ENCODE assay signal across 8 cellular contexts in the genomic region with DNA sequence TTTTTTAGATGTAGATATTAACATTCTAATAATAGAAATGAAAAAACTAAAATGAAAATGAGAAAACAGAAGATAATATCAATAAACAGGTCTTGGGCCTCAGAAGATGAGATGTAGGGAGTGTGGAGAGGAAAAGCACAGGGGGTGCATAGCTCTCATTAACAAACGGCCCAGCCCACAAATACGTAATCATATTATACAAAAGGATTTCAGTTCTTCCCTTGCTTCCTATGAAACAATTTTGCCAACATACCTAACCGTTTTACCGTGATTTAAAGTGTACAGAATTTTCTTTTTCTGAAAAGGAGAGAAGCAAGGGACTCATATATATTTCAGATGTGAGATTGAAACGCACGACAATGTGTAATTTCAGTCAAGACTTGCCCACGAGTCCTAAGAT.
DNase-seq lines count a peak whose midpoint lies in the region; ATAC-seq, FAIRE-seq and TF ChIP-seq lines count a peak whose summit lies in the region.

No MANE protein-coding gene starts in this region.

- H3K9me3 ChIP-seq in MM.1S (replicated peaks; ENCODE audit: insufficient read depth, low read length), result no peaks in the 10 kb centered on the region
- peaks cover 0 to 11% (median 0%) of the 10 kb centered on the region in 3 experiments for H3K9me3 ChIP-seq in naive thymus-derived CD4-positive, alpha-beta T cell (ENCODE audit: control insufficient read depth in 2 of 3, low read length in 3 of 3)

- H3K9me3 Mint-ChIP-seq in naive thymus-derived CD4-positive, alpha-beta T cell, result peaks cover 0 to 4% (median 0%) of the 10 kb centered on the region in 11 donors

- no peak for FAIRE-seq in bronchial epithelial cell (lab: Jason Lieb, UNC)

- H3K27ac ChIP-seq in MM.1S (ENCODE audit: low read length), result peak overlapping the region; percentile 76
- peak overlapping the region; percentile 77 for H3K27ac ChIP-seq in naive thymus-derived CD4-positive, alpha-beta T cell (ENCODE audit: low read depth, low read length)

- CTCF ChIA-PET in naive thymus-derived CD4-positive, alpha-beta T cell (lab: Charles Lee), result interaction anchor here (0.7 to 2.4 kb wide), 5 partner anchors 12 to 1318 kb away, joined by 3 to 9 read pairs (median 5); a partner anchor contains a TSS

- peak overlapping the region; percentile 76 for H3K4me2 ChIP-seq in MM.1S (ENCODE audit: low read depth, low read length)

- POLR2A ChIA-PET in naive thymus-derived CD4-positive, alpha-beta T cell (lab: Charles Lee), result interaction anchor here (0.6 to 43.4 kb wide), 28 partner anchors 11 to 1649 kb away, joined by 3 to 3606 read pairs (median 8); a partner anchor contains a TSS

- intact Hi-C loops in naive thymus-derived CD4-positive, alpha-beta T cell (cut with micrococcal nuclease), result no loop called here

- no peak for TF ChIP-seq CTCF in MM.1S (IDR thresholded peaks at IDR 0.05; ENCODE audit: low read length)
- no peak for TF ChIP-seq CTCF in bronchial epithelial cell (IDR thresholded peaks at IDR 0.05; ENCODE audit: insufficient read depth, low read length, severe bottlenecking)

- H2AFZ ChIP-seq in MM.1S (ENCODE audit: low read length), result peak overlapping the region; percentile 55

- peaks cover 0 to 6% (median 4%) of the 10 kb centered on the region in 5 donors for H3K36me3 Mint-ChIP-seq in naive thymus-derived CD4-positive, alpha-beta T cell

- H3K9ac ChIP-seq in MM.1S (ENCODE audit: low read length), result peak overlapping the region; percentile 60

- no peak for ATAC-seq in naive thymus-derived CD4-positive, alpha-beta T cell
- ATAC-seq in activated CD4-positive, CD25-positive, alpha-beta regulatory T cell treated with anti-CD3 and anti-CD28 coated beads, Interleukin-2, amount 50 U/mL, for 24 hours, result no peak

- H3F3A ChIP-seq in MM.1S (ENCODE audit: insufficient read depth, low read length), result peaks cover 20% of the 10 kb centered on the region

- no peaks in the 10 kb centered on the region for H3K79me2 ChIP-seq in MM.1S (ENCODE audit: low read length)

- H3K4me3 ChIP-seq in MM.1S (ENCODE audit: low read length) (peak overlapping the region; percentile 66), bronchial epithelial cell (ENCODE audit: low read depth, low read length) (peak overlapping the region; percentile 44)
- H3K4me3 ChIP-seq in naive thymus-derived CD4-positive, alpha-beta T cell (ENCODE audit: low read length), result peak overlapping the region; percentile 77

- H3K27me3 ChIP-seq in MM.1S (replicated peaks; ENCODE audit: insufficient read depth, low read length) (no peaks in the 10 kb centered on the region), bronchial epithelial cell (ENCODE audit: control insufficient read depth, insufficient read depth, low read length) (no peaks in the 10 kb centered on the region)
- no peaks in the 10 kb centered on the region for H3K27me3 ChIP-seq in naive thymus-derived CD4-positive, alpha-beta T cell (ENCODE audit: control insufficient read depth in 2 of 2, insufficient read depth in 2 of 2, low read length in 2 of 2)

- DNase-seq in DMS79 treated with DMSO at 0.1 percent for 48 hours (lab: John Stamatoyannopoulos, UW) (peak; percentile 17), DMS79 (lab: John Stamatoyannopoulos, UW) (no peak), MM.1S (peak; percentile 31), bronchial epithelial cell (ENCODE audit: low read depth) (peak; percentile 17), NCI-H82 treated with DMSO at 0.1 percent for 48 hours (lab: John Stamatoyannopoulos, UW; ENCODE audit: unreplicated experiment) (no peak)
- no peak for DNase-seq in naive thymus-derived CD4-positive, alpha-beta T cell
- DNase-seq in activated T-cell treated with anti-CD3 and anti-CD28 coated beads, Interleukin-2, amount 50 U/mL, for 1 hour, result no peak

- H3K27me3 Mint-ChIP-seq in naive thymus-derived CD4-positive, alpha-beta T cell, result no peaks in the 10 kb centered on the region

- peaks cover 8 to 25% (median 17%) of the 10 kb centered on the region in 7 donors for H3K4me1 Mint-ChIP-seq in naive thymus-derived CD4-positive, alpha-beta T cell

- no peaks in the 10 kb centered on the region for H3K9me2 ChIP-seq in MM.1S (replicated peaks; ENCODE audit: insufficient read depth, low read length)

- no peaks in the 10 kb centered on the region for H4K20me1 ChIP-seq in MM.1S (ENCODE audit: insufficient read depth, low read length)

- H3K36me3 ChIP-seq in MM.1S (replicated peaks; ENCODE audit: insufficient read depth, low read length) (no peaks in the 10 kb centered on the region), bronchial epithelial cell (ENCODE audit: control insufficient read depth, insufficient read depth, low read length) (no peaks in the 10 kb centered on the region)
- H3K36me3 ChIP-seq in naive thymus-derived CD4-positive, alpha-beta T cell (ENCODE audit: control insufficient read depth in 2 of 3, insufficient read depth in 3 of 3, low read length in 3 of 3), result no peaks in the 10 kb centered on the region

- H3K4me3 Mint-ChIP-seq in naive thymus-derived CD4-positive, alpha-beta T cell, result no peak overlapping the region

- peak overlapping the region in 1 of 9 donors; percentile 7 for H3K27ac Mint-ChIP-seq in naive thymus-derived CD4-positive, alpha-beta T cell

- peaks cover 17% of the 10 kb centered on the region for H3K4me1 ChIP-seq in MM.1S (ENCODE audit: low read length)
- H3K4me1 ChIP-seq in naive thymus-derived CD4-positive, alpha-beta T cell (ENCODE audit: control insufficient read depth in 2 of 2, insufficient read depth in 2 of 2, low read length in 2 of 2), result peaks cover 14 to 18% of the 10 kb centered on the region in 2 donors

Comparison
In these comparisons a context has a peak if more than half of its experiments do, and no peak if none do; other contexts are left out.
1. DNase-seq: peak in DMS79 treated with DMSO at 0.1 percent for 48 hours (single experiment), MM.1S (single experiment) and bronchial epithelial cell (single experiment); none in DMS79 (single experiment), naive thymus-derived CD4-positive, alpha-beta T cell (0 of 9), activated T-cell treated with anti-CD3 and anti-CD28 coated beads, Interleukin-2, amount 50 U/mL, for 1 hour (single experiment) and NCI-H82 treated with DMSO at 0.1 percent for 48 hours (single experiment).
2. Peak in every context shown above with its lines, with median percentiles within 50 percentile points of each other: H3K4me3 ChIP-seq.